21 cellular contexts compared by ENCODE assay signal in the genomic region with DNA sequence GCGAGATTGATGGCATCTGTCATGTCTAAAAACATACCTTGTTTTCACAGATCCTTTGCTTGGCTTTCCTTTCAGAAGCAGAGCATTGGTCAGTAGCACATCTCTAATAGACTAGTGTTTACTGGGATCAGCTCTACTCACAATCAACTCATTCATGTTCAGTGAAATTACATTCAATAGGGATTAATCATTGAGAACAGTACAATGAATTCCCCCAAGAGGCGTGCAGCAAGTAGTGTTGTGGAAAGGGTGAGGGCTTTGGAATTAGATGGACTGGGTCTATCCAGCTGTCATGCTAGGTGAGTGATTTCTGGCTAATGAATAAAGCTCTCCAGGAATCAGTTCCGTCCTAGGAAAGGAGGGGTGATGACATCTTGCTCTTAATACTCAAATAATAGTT.
A peak's percentile ranks its signal among the peaks of the same experiment; 100 is the strongest.
DNase-seq lines count a peak whose midpoint lies in the region; ATAC-seq lines count a peak whose summit lies in the region.
"Had no signal": no experiment of that assay in that cellular context is flagged by ENCODE, and none has a peak within 500 bp of the region (broad histone marks: within the 10 kb centered on the region; RNA-seq: fewer than 3 reads in every experiment).

No MANE protein-coding gene starts in this region.

- peaks cover 19% of the 10 kb centered on the region for H3K27me3 Mint-ChIP-seq in stimulated activated naive CD8-positive, alpha-beta T cell treated with anti-CD3 and anti-CD28 coated beads, Interleukin-15, Interleukin-2, amounts not matched to agents 100 ng/mL and 50 ng/mL, for 24 hours
- H3K27me3 Mint-ChIP-seq in stimulated activated naive CD8-positive, alpha-beta T cell treated with anti-CD3 and anti-CD28 coated beads, Interleukin-15, amount 100 ng/mL, for 72 hours, result peaks cover 7% of the 10 kb centered on the region
- H3K27me3 Mint-ChIP-seq in activated naive CD8-positive, alpha-beta T cell treated with anti-CD3 and anti-CD28 coated beads, Interleukin-2, amount 10 ng/mL, durations not matched to agents 7 days and 5 days, result no peaks in the 10 kb centered on the region

- POLR2A ChIA-PET in activated naive CD8-positive, alpha-beta T cell treated with anti-CD3 and anti-CD28 coated beads, Interleukin-2, amount 10 ng/mL, durations not matched to agents 7 days and 5 days (lab: Charles Lee), result interaction anchor here (1.0 to 2.3 kb wide), 2 partner anchors 12 to 48 kb away, joined by 3 to 14 read pairs; no protein-coding TSS in a partner anchor

- peak overlapping the region; percentile 26 for H3K4me3 Mint-ChIP-seq in stimulated activated naive CD8-positive, alpha-beta T cell treated with anti-CD3 and anti-CD28 coated beads, Interleukin-15, Interleukin-2, amounts not matched to agents 100 ng/mL and 50 ng/mL, for 24 hours
- peak overlapping the region in 1 of 2 donors; percentile 93 for H3K4me3 Mint-ChIP-seq in stimulated activated naive CD8-positive, alpha-beta T cell treated with anti-CD3 and anti-CD28 coated beads, Interleukin-15, amount 100 ng/mL, for 72 hours
- H3K4me3 Mint-ChIP-seq in activated naive CD8-positive, alpha-beta T cell treated with anti-CD3 and anti-CD28 coated beads, Interleukin-2, amount 10 ng/mL, durations not matched to agents 7 days and 5 days, result peak overlapping the region; percentile 80
- H3K4me3 Mint-ChIP-seq: activated naive CD4-positive, alpha-beta T cell treated with anti-CD3 and anti-CD28 coated beads for 36 hours; GM23338; HFFc6; stimulated activated naive B cell treated with anti-CD40 and anti-IgM and Interleukin-4, amounts not matched to agents 10 μg/mL and 1 μg/mL and 100 μg/mL, for 72 hours had no signal

- ATAC-seq in stimulated activated naive CD8-positive, alpha-beta T cell treated with anti-CD3 and anti-CD28 coated beads, Interleukin-15, amount 100 ng/mL, for 72 hours, result no peak
- no peak for ATAC-seq in activated naive CD8-positive, alpha-beta T cell treated with anti-CD3 and anti-CD28 coated beads, Interleukin-2, amount 10 ng/mL, durations not matched to agents 7 days and 5 days (ENCODE audit: low read depth)
- no peak for ATAC-seq in HG03565 (IDR thresholded peaks at IDR 0.05; ENCODE audit: unreplicated experiment)
- ATAC-seq: GM23338; stimulated activated naive B cell treated with anti-CD40 and anti-IgM and Interleukin-4, amounts not matched to agents 10 μg/mL and 1 μg/mL and 100 μg/mL, for 72 hours had no signal

- H3K27ac Mint-ChIP-seq in stimulated activated naive CD8-positive, alpha-beta T cell treated with anti-CD3 and anti-CD28 coated beads, Interleukin-15, Interleukin-2, amounts not matched to agents 100 ng/mL and 50 ng/mL, for 24 hours, result peak overlapping the region; percentile 74
- peak overlapping the region in 1 of 2 donors; percentile 7 for H3K27ac Mint-ChIP-seq in stimulated activated naive CD8-positive, alpha-beta T cell treated with anti-CD3 and anti-CD28 coated beads, Interleukin-15, amount 100 ng/mL, for 72 hours
- peak overlapping the region; percentile 73 for H3K27ac Mint-ChIP-seq in activated naive CD8-positive, alpha-beta T cell treated with anti-CD3 and anti-CD28 coated beads, Interleukin-2, amount 10 ng/mL, durations not matched to agents 7 days and 5 days
- H3K27ac Mint-ChIP-seq: activated naive CD4-positive, alpha-beta T cell treated with anti-CD3 and anti-CD28 coated beads for 36 hours; GM23338; HFFc6; stimulated activated naive B cell treated with anti-CD40 and anti-IgM and Interleukin-4, amounts not matched to agents 10 μg/mL and 1 μg/mL and 100 μg/mL, for 72 hours had no signal

- no peaks in the 10 kb centered on the region for H3K9me3 Mint-ChIP-seq in stimulated activated naive CD8-positive, alpha-beta T cell treated with anti-CD3 and anti-CD28 coated beads, Interleukin-15, Interleukin-2, amounts not matched to agents 100 ng/mL and 50 ng/mL, for 24 hours
- H3K9me3 Mint-ChIP-seq in stimulated activated naive CD8-positive, alpha-beta T cell treated with anti-CD3 and anti-CD28 coated beads, Interleukin-15, amount 100 ng/mL, for 72 hours, result no peaks in the 10 kb centered on the region
- no peaks in the 10 kb centered on the region for H3K9me3 Mint-ChIP-seq in activated naive CD8-positive, alpha-beta T cell treated with anti-CD3 and anti-CD28 coated beads, Interleukin-2, amount 10 ng/mL, durations not matched to agents 7 days and 5 days
- H3K9me3 Mint-ChIP-seq: activated naive CD4-positive, alpha-beta T cell treated with anti-CD3 and anti-CD28 coated beads for 36 hours; GM23338; HFFc6; stimulated activated naive B cell treated with anti-CD40 and anti-IgM and Interleukin-4, amounts not matched to agents 10 μg/mL and 1 μg/mL and 100 μg/mL, for 72 hours had no signal

- H3K4me1 Mint-ChIP-seq in stimulated activated naive CD8-positive, alpha-beta T cell treated with anti-CD3 and anti-CD28 coated beads, Interleukin-15, Interleukin-2, amounts not matched to agents 100 ng/mL and 50 ng/mL, for 24 hours (ENCODE audit: low read depth), result peaks cover 38% of the 10 kb centered on the region
- H3K4me1 Mint-ChIP-seq in stimulated activated naive CD8-positive, alpha-beta T cell treated with anti-CD3 and anti-CD28 coated beads, Interleukin-15, amount 100 ng/mL, for 72 hours, result peaks cover 38% of the 10 kb centered on the region
- H3K4me1 Mint-ChIP-seq in activated naive CD8-positive, alpha-beta T cell treated with anti-CD3 and anti-CD28 coated beads, Interleukin-2, amount 10 ng/mL, durations not matched to agents 7 days and 5 days, result peaks cover 42% of the 10 kb centered on the region

- no peak for DNase-seq in stimulated activated naive CD8-positive, alpha-beta T cell treated with anti-CD3 and anti-CD28 coated beads, Interleukin-15, amount 100 ng/mL, for 72 hours
- no peak for DNase-seq in activated naive CD8-positive, alpha-beta T cell treated with anti-CD3 and anti-CD28 coated beads, Interleukin-2, amount 10 ng/mL, durations not matched to agents 7 days and 5 days
- DNase-seq in islet precursor cell (peak; percentile 8), NCI-H1436 treated with DMSO at 0.1 percent for 48 hours (lab: John Stamatoyannopoulos, UW) (no peak), DMS79 treated with DMSO at 0.1 percent for 48 hours (lab: John Stamatoyannopoulos, UW) (no peak)
- DNase-seq: activated CD4-positive, alpha-beta T cell treated with anti-CD3 and anti-CD28 coated beads, Interleukin-2, amount 50 U/mL, for 48 hours; activated naive CD4-positive, alpha-beta T cell treated with anti-CD3 and anti-CD28 coated beads for 36 hours; activated T-cell treated with anti-CD3 and anti-CD28 coated beads, Interleukin-2, amount 50 U/mL, for 1 hour; aorta; DMS 273 treated with DMSO at 0.1 percent for 48 hours; GDM1; HFFc6; mesenchymal stem cell; MM.1S; NCI-H1417 treated with DMSO at 0.1 percent for 48 hours; NCI-H774; SK-N-SH; stimulated activated naive B cell treated with anti-CD40 and anti-IgM and Interleukin-4, amounts not matched to agents 10 μg/mL and 1 μg/mL and 100 μg/mL, for 72 hours had no signal

- no peaks in the 10 kb centered on the region for H3K36me3 Mint-ChIP-seq in stimulated activated naive CD8-positive, alpha-beta T cell treated with anti-CD3 and anti-CD28 coated beads, Interleukin-15, Interleukin-2, amounts not matched to agents 100 ng/mL and 50 ng/mL, for 24 hours (ENCODE audit: low read depth)
- peaks cover 29% of the 10 kb centered on the region for H3K36me3 Mint-ChIP-seq in activated naive CD8-positive, alpha-beta T cell treated with anti-CD3 and anti-CD28 coated beads, Interleukin-2, amount 10 ng/mL, durations not matched to agents 7 days and 5 days
- H3K36me3 Mint-ChIP-seq: stimulated activated naive B cell treated with anti-CD40 and anti-IgM and Interleukin-4, amounts not matched to agents 10 μg/mL and 1 μg/mL and 100 μg/mL, for 72 hours had no signal
